Comparison of ENCODE assay signal across 24 cellular contexts in the genomic region with DNA sequence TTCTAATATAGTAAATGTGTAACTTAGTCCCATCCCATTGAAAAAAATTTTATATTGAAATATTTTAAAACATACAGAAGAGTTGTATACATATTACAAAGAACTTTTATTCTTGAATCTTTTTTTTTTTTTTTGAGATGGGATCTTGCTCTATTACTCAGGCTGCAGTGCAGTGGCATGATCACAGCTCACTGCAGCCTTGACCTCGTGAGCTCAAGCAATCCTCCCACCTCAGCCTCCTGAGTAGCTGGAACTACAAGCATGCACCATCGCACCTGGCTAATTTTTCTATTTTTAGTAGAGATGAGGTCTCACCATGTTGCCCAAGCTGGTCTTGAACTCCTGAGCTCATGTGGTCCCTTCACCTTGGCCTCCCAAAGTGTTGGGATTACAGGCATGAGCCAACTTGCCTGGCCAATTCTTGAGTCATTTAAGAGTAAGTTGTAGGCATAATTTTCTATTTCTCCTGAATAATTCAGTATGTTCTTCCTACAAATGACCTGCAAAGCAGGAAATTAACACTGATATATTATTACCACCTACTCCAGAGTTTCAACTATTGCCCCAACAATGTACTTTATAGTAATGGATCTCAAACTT.
"Had no signal": no experiment of that assay in that cellular context is flagged by ENCODE, and none has a peak within 500 bp of the region (broad histone marks: within the 10 kb centered on the region; RNA-seq: fewer than 3 reads in every experiment).

No MANE protein-coding gene starts in this region.

- H2AFZ ChIP-seq: hepatocyte had no signal

- H3K4me1 Mint-ChIP-seq: activated CD4-positive, alpha-beta T cell treated with anti-CD3 and anti-CD28 coated beads, Interleukin-2, amount 10 ng/mL, durations not matched to agents 7 days and 5 days had no signal

- H3K27me3 ChIP-seq: cardiac muscle cell, hepatocyte, right atrium auricular region, stomach, vagina had no signal

- H3K27ac ChIP-seq: cardiac muscle cell, hepatocyte, right atrium auricular region, skin epidermis, vagina had no signal

- H3K9me3 Mint-ChIP-seq: activated CD4-positive, alpha-beta T cell treated with anti-CD3 and anti-CD28 coated beads, Interleukin-2, amount 10 ng/mL, durations not matched to agents 7 days and 5 days; activated T-cell treated with anti-CD3 and anti-CD28 coated beads, Interleukin-2, amount 50 U/mL, for 4 hours had no signal

- H3K4me3 Mint-ChIP-seq: activated CD4-positive, alpha-beta T cell treated with anti-CD3 and anti-CD28 coated beads, Interleukin-2, amount 10 ng/mL, durations not matched to agents 7 days and 5 days; activated T-cell treated with anti-CD3 and anti-CD28 coated beads, Interleukin-2, amount 50 U/mL, for 4 hours; dendritic cell treated with granulocyte-macrophage colony-stimulating factor and Interleukin-4, amounts not matched to agents 40 ng/mL and 50 ng/mL, for 4 days; T-helper 1 cell treated with Interleukin-12 subunit alpha and Interleukin-12 subunit beta and Interleukin-4 antibody, amounts not matched to agents 30 μg/mL and 1 μg/mL, for 36 hours had no signal

- ATAC-seq: activated CD4-positive, CD25-positive, alpha-beta regulatory T cell treated with anti-CD3 and anti-CD28 coated beads, Interleukin-2, amount 50 U/mL, for 24 hours; activated T-cell treated with anti-CD3 and anti-CD28 coated beads, Interleukin-2, amount 50 U/mL, for 4 hours; left lobe of liver had no signal

- H3K4me3 ChIP-seq: cardiac muscle cell, hepatocyte, lung, right atrium auricular region, skin epidermis, stomach, vagina had no signal

- H3K36me3 ChIP-seq: cardiac muscle cell, right atrium auricular region, stomach, vagina had no signal

- H3K79me2 ChIP-seq: hepatocyte had no signal

- H3K4me1 ChIP-seq: vagina had no signal

- H3K4me2 ChIP-seq: hepatocyte had no signal

- DNase-seq: activated CD4-positive, alpha-beta T cell treated with anti-CD3 and anti-CD28 coated beads, Interleukin-2, amount 10 ng/mL, durations not matched to agents 7 days and 5 days; activated CD8-positive, alpha-beta memory T cell treated with anti-CD3 and anti-CD28 coated beads, Interleukin-2, amount 50 U/mL, for 4 hours; activated effector memory CD4-positive, alpha-beta T cell treated with Interleukin-2 at 50 U/mL for 16 hours; activated naive CD4-positive, alpha-beta T cell treated with anti-CD3 and anti-CD28 coated beads, Interleukin-2, amount 50 U/mL, for 16 hours; activated T-cell treated with anti-CD3 and anti-CD28 coated beads, Interleukin-2, amount 50 U/mL, for 4 hours; effector CD8-positive, alpha-beta T cell; islet precursor cell; midbrain; occipital lobe; stimulated activated CD4-positive, alpha-beta T cell treated with anti-CD3 and anti-CD28 coated beads, Interleukin-15, amount 100 ng/mL, for 24 hours; stimulated activated CD4-positive, alpha-beta T cell treated with anti-CD3 and anti-CD28 coated beads, Interleukin-4, amount 100 ng/mL, for 1 hour; stomach; trophoblast cell had no signal

- H3K27me3 Mint-ChIP-seq: activated CD4-positive, alpha-beta T cell treated with anti-CD3 and anti-CD28 coated beads, Interleukin-2, amount 10 ng/mL, durations not matched to agents 7 days and 5 days; dendritic cell treated with granulocyte-macrophage colony-stimulating factor and Interleukin-4, amounts not matched to agents 40 ng/mL and 50 ng/mL, for 4 days; progenitor cell of endocrine pancreas had no signal

- H3K27ac Mint-ChIP-seq: activated CD4-positive, alpha-beta T cell treated with anti-CD3 and anti-CD28 coated beads, Interleukin-2, amount 10 ng/mL, durations not matched to agents 7 days and 5 days; dendritic cell treated with granulocyte-macrophage colony-stimulating factor and Interleukin-4, amounts not matched to agents 40 ng/mL and 50 ng/mL, for 4 days; progenitor cell of endocrine pancreas; T-helper 1 cell treated with Interleukin-12 subunit alpha and Interleukin-12 subunit beta and Interleukin-4 antibody, amounts not matched to agents 30 μg/mL and 1 μg/mL, for 36 hours had no signal

- H3K9me3 ChIP-seq: right atrium auricular region, stomach, vagina had no signal
